9 cellular contexts compared by ENCODE assay signal in genomic region chr2:209426432-209426831, GRCh38.
A peak's percentile ranks its signal among the peaks of the same experiment; 100 is the strongest.
DNase-seq lines count a peak whose midpoint lies in the region; ATAC-seq lines count a peak whose summit lies in the region.
"Had no signal": no experiment of that assay in that cellular context is flagged by ENCODE, and none has a peak within 500 bp of the region (broad histone marks: within the 10 kb centered on the region; RNA-seq: fewer than 3 reads in every experiment).

No MANE protein-coding gene starts in this region.

- in situ Hi-C loops in ACHN (cut with HindIII; ENCODE audit: low pct_ligation_motif_present, low pct_unique_long_range_greater_than_20kb, low sequenced_read_pairs), result no loop called here

- no peak for ATAC-seq in stimulated activated memory B cell treated with anti-CD40 and anti-IgM and Interleukin-4, amounts not matched to agents 10 μg/mL and 1 μg/mL and 100 μg/mL, for 72 hours
- no peak for ATAC-seq in HG02623 (IDR thresholded peaks at IDR 0.05; ENCODE audit: unreplicated experiment)

- peak; percentile 50 for DNase-seq in ACHN
- DNase-seq in NCI-H1694 (lab: John Stamatoyannopoulos, UW), result peak; percentile 38
- DNase-seq in SHP77 (lab: John Stamatoyannopoulos, UW), result peak; percentile 85 to 89
- DNase-seq in hepatic stellate cell (ENCODE audit: low spot score), result peak; percentile 30
- DNase-seq in AG20443 (ENCODE audit: low spot score), result no peak
- no peak for DNase-seq in stimulated activated CD4-positive, alpha-beta T cell treated with anti-CD3 and anti-CD28 coated beads, Interleukin-4, amount 100 ng/mL, for 24 hours
- DNase-seq: AML-193 had no signal

- H3K36me3 Mint-ChIP-seq in stimulated activated memory B cell treated with anti-CD40 and anti-IgM and Interleukin-4, amounts not matched to agents 10 μg/mL and 1 μg/mL and 100 μg/mL, for 72 hours, result no peaks in the 10 kb centered on the region

- H3K27ac Mint-ChIP-seq in stimulated activated memory B cell treated with anti-CD40 and anti-IgM and Interleukin-4, amounts not matched to agents 10 μg/mL and 1 μg/mL and 100 μg/mL, for 72 hours, result no peak overlapping the region

- H3K4me1 Mint-ChIP-seq in stimulated activated memory B cell treated with anti-CD40 and anti-IgM and Interleukin-4, amounts not matched to agents 10 μg/mL and 1 μg/mL and 100 μg/mL, for 72 hours, result peaks cover 17% of the 10 kb centered on the region

- H3K4me3 Mint-ChIP-seq in stimulated activated memory B cell treated with anti-CD40 and anti-IgM and Interleukin-4, amounts not matched to agents 10 μg/mL and 1 μg/mL and 100 μg/mL, for 72 hours, result no peak overlapping the region

- H3K9me3 Mint-ChIP-seq in stimulated activated memory B cell treated with anti-CD40 and anti-IgM and Interleukin-4, amounts not matched to agents 10 μg/mL and 1 μg/mL and 100 μg/mL, for 72 hours, result no peaks in the 10 kb centered on the region

- peaks cover 7% of the 10 kb centered on the region for H3K27me3 Mint-ChIP-seq in stimulated activated memory B cell treated with anti-CD40 and anti-IgM and Interleukin-4, amounts not matched to agents 10 μg/mL and 1 μg/mL and 100 μg/mL, for 72 hours

Comparison
In these comparisons a context has a peak if more than half of its experiments do, and no peak if none do; other contexts are left out.
1. DNase-seq: peak in ACHN (single experiment), NCI-H1694 (single experiment), SHP77 (2 of 2) and hepatic stellate cell (single experiment); none in AG20443 (single experiment) and stimulated activated CD4-positive, alpha-beta T cell treated with anti-CD3 and anti-CD28 coated beads, Interleukin-4, amount 100 ng/mL, for 24 hours (single experiment).